ENCODE assay signal across 28 cellular contexts in genomic region chr10:61100882-61101281, GRCh38.
"Had no signal": no experiment of that assay in that cellular context is flagged by ENCODE, and none has a peak within 500 bp of the region (broad histone marks: within the 10 kb centered on the region; RNA-seq: fewer than 3 reads in every experiment).

No MANE protein-coding gene starts in this region.

- H3K27me3 ChIP-seq: ascending aorta, brain microvascular endothelial cell, esophagus muscularis mucosa, heart right ventricle, neutrophil, pancreas, sigmoid colon, thyroid gland, upper lobe of left lung, vagina had no signal

- ATAC-seq: activated CD4-positive, CD25-positive, alpha-beta regulatory T cell treated with anti-CD3 and anti-CD28 coated beads, Interleukin-2, amount 50 U/mL, for 24 hours; heart right ventricle; left ventricle myocardium superior; mucosa of descending colon; stimulated activated effector memory CD8-positive, alpha-beta T cell treated with anti-CD3 and anti-CD28 coated beads, Interleukin-12 subunit alpha, Interleukin-12 subunit beta, amount 100 ng/mL, for 72 hours had no signal

- H3K4me1 ChIP-seq: ascending aorta, heart right ventricle, pancreas, prostate gland, thyroid gland, upper lobe of left lung, vagina had no signal

- H3K9me3 ChIP-seq: ascending aorta, esophagus muscularis mucosa, heart right ventricle, mucosa of descending colon, neutrophil, pancreas, prostate gland, sigmoid colon, thyroid gland, upper lobe of left lung, vagina had no signal

- FAIRE-seq: pancreas, small intestine, TTC549 had no signal

- H3K36me3 ChIP-seq: ascending aorta, brain microvascular endothelial cell, esophagus muscularis mucosa, heart right ventricle, neutrophil, pancreas, prostate gland, sigmoid colon, thyroid gland, upper lobe of left lung, vagina had no signal

- H3K4me3 ChIP-seq: ascending aorta, esophagus muscularis mucosa, heart right ventricle, mucosa of descending colon, pancreas, prostate gland, sigmoid colon, thyroid gland, upper lobe of left lung, vagina had no signal

- DNase-seq: activated CD4-positive, alpha-beta T cell treated with anti-CD3 and anti-CD28 coated beads for 48 hours; activated CD4-positive, alpha-beta T cell treated with anti-CD3 and anti-CD28 coated beads, Interleukin-2, amount 50 U/mL, for 48 hours; activated CD8-positive, alpha-beta memory T cell treated with anti-CD3 and anti-CD28 coated beads, Interleukin-2, amount 50 U/mL, for 48 hours; activated gamma-delta T cell; activated naive CD4-positive, alpha-beta T cell treated with anti-CD3 and anti-CD28 coated beads, Interleukin-2, amount 10 ng/mL, durations not matched to agents 7 days and 5 days; activated naive CD8-positive, alpha-beta T cell treated with anti-CD3 and anti-CD28 coated beads, Interleukin-2, amount 10 ng/mL, durations not matched to agents 7 days and 5 days; activated T-cell treated with anti-CD3 and anti-CD28 coated beads, Interleukin-2, amount 50 U/mL, for 24 hours; brain microvascular endothelial cell; foreskin melanocyte; heart right ventricle; left ventricle myocardium superior; mucosa of descending colon; pancreas; sigmoid colon; small intestine; stimulated activated CD4-positive, alpha-beta T cell treated with anti-CD3 and anti-CD28 coated beads, Interleukin-4, amount 100 ng/mL, for 24 hours; T-helper 9 cell; thyroid gland; upper lobe of left lung had no signal

- H3K27ac ChIP-seq: ascending aorta, brain microvascular endothelial cell, esophagus muscularis mucosa, heart right ventricle, neutrophil, pancreas, prostate gland, sigmoid colon, thyroid gland, upper lobe of left lung, vagina, VCaP had no signal
